In genomic region chr15:40564591-40565332, GRCh38 we compare ENCODE assay signal across 8 cellular contexts. TPM values are rescaled to one million over a fixed set of nuclear protein-coding genes. Genes with fewer than 3 reads are reported as not detected.
A peak's percentile ranks its signal among the peaks of the same experiment; 100 is the strongest.
DNase-seq lines count a peak whose midpoint lies in the region; ATAC-seq, FAIRE-seq and TF ChIP-seq lines count a peak whose summit lies in the region.

CCDC32 (minus strand) TSS chr15:40565042; CDS start chr15:40563015, 2,027 bp downstream.

- no peaks in the 10 kb centered on the region for H3K27me3 ChIP-seq in bronchial epithelial cell (ENCODE audit: control insufficient read depth, insufficient read depth, low read length)
- no peaks in the 10 kb centered on the region for H3K27me3 ChIP-seq in small intestine (ENCODE audit: control insufficient read depth in 2 of 2, insufficient read depth in 2 of 2, low read length in 2 of 2)

- TF ChIP-seq CTCF in AG04449 (IDR thresholded peaks at IDR 0.05; ENCODE audit: insufficient read depth, low read length, missing control alignments) (no peak), WI38 (IDR thresholded peaks at IDR 0.05; ENCODE audit: low read depth, low read length) (no peak), bronchial epithelial cell (IDR thresholded peaks at IDR 0.05; ENCODE audit: insufficient read depth, low read length, severe bottlenecking) (no peak)

- H3K9me3 ChIP-seq in small intestine (ENCODE audit: control insufficient read depth, low read depth): no peaks in the 10 kb centered on the region

- ATAC-seq in GM18907 (IDR thresholded peaks at IDR 0.05; ENCODE audit: unreplicated experiment) (peak; percentile 93), HG03159 (IDR thresholded peaks at IDR 0.05; ENCODE audit: unreplicated experiment) (peak; percentile 92)

- 0% methylated on average over 40 of the region's 40 CpGs for WGBS in small intestine, 3 donors

- H3K36me3 ChIP-seq in bronchial epithelial cell (ENCODE audit: control insufficient read depth, insufficient read depth, low read length) (peaks cover 1% of the 10 kb centered on the region), small intestine (ENCODE audit: control insufficient read depth in 2 of 2, insufficient read depth in 2 of 2, low read length in 2 of 2) (peaks cover 0 to 4% of the 10 kb centered on the region in 2 donors)

- POLR2A ChIA-PET in AG04449 (lab: Yijun Ruan, JAX): interaction anchor here (1.0 kb wide), 1 partner anchor 115 kb away, joined by 3 read pairs; no protein-coding TSS in a partner anchor

- H3K27ac ChIP-seq in small intestine (ENCODE audit: low read depth in 1 of 2, low read length in 1 of 2): peak within 1 kb of the TSS; percentile 92 to 95

- H3K4me3 ChIP-seq in AG04449 (ENCODE audit: low read depth, low read length): peak within 1 kb of the TSS; percentile 90
- peak within 1 kb of the TSS; percentile 78 for H3K4me3 ChIP-seq in WI38 (ENCODE audit: low read depth, low read length)
- H3K4me3 ChIP-seq in bronchial epithelial cell (ENCODE audit: low read depth, low read length): peak within 1 kb of the TSS; percentile 92
- peak within 1 kb of the TSS; percentile 75 to 82 for H3K4me3 ChIP-seq in small intestine (ENCODE audit: low read depth in 1 of 2, low read length in 2 of 2)

- CTCF ChIA-PET in AG04449 (lab: Yijun Ruan, JAX): interaction anchor here (1.6 kb wide), 2 partner anchors 10 to 25 kb away, joined by 3 to 6 read pairs; no protein-coding TSS in a partner anchor

- peak; percentile 40 for FAIRE-seq in bronchial epithelial cell (lab: Jason Lieb, UNC)
- FAIRE-seq in small intestine (lab: Jason Lieb, UNC): no peak

- DNase-seq in AG04449 (ENCODE audit: low read depth, low spot score): peak; percentile 88
- DNase-seq in NCI-H2227 treated with DMSO at 0.1 percent for 48 hours (lab: John Stamatoyannopoulos, UW): peak; percentile 94
- DNase-seq in bronchial epithelial cell (ENCODE audit: low read depth): peak; percentile 98
- peak; percentile 99 for DNase-seq in iPS-NIHi11 (ENCODE audit: low spot score)
- DNase-seq in small intestine: peak; percentile 100

- H3K4me1 ChIP-seq in small intestine (ENCODE audit: control insufficient read depth in 2 of 2, insufficient read depth in 1 of 2, low read depth in 1 of 2, low read length in 1 of 2): peaks cover 0 to 2% of the 10 kb centered on the region in 2 donors

RNA-seq across cellular contexts. Expression of gene CCDC32, which starts in this region (rescaled TPM):
- 9.3 and 16.3 TPM in 2 replicates for total RNA-seq in bronchial epithelial cell
- 10 to 100 TPM; 22.3 to 23.8 (median 23.5) TPM for polyA plus RNA-seq in small intestine

Comparison
In these comparisons a context has a peak if more than half of its experiments do, and no peak if none do; other contexts are left out.
1. Peak in every context shown above with its lines: DNase-seq, ATAC-seq, H3K4me3 ChIP-seq and H3K27ac ChIP-seq.